In genomic region chr4:114684462-114684861, GRCh38 we compare ENCODE assay signal across 20 cellular contexts.
"Had no signal": no experiment of that assay in that cellular context is flagged by ENCODE, and none has a peak within 500 bp of the region (broad histone marks: within the 10 kb centered on the region; RNA-seq: fewer than 3 reads in every experiment).

No MANE protein-coding gene starts in this region.

- H3K9me3 Mint-ChIP-seq: memory B cell; natural killer cell; stimulated activated effector memory CD8-positive, alpha-beta T cell treated with anti-CD3 and anti-CD28 coated beads, Interleukin-12 subunit alpha, Interleukin-12 subunit beta, amount 100 ng/mL, for 72 hours had no signal

- ATAC-seq: left lobe of liver; natural killer cell; psoas muscle; right cardiac atrium; stimulated activated effector memory CD8-positive, alpha-beta T cell treated with anti-CD3 and anti-CD28 coated beads, Interleukin-12 subunit alpha, Interleukin-12 subunit beta, amount 100 ng/mL, for 72 hours had no signal

- H3K27ac ChIP-seq: ovary, psoas muscle, sigmoid colon, suprapubic skin, thyroid gland, vagina had no signal

- H3K27me3 Mint-ChIP-seq: memory B cell had no signal

- H3K4me1 Mint-ChIP-seq: natural killer cell; stimulated activated effector memory CD8-positive, alpha-beta T cell treated with anti-CD3 and anti-CD28 coated beads, Interleukin-12 subunit alpha, Interleukin-12 subunit beta, amount 100 ng/mL, for 72 hours had no signal

- H3K36me3 Mint-ChIP-seq: natural killer cell; stimulated activated effector memory CD8-positive, alpha-beta T cell treated with anti-CD3 and anti-CD28 coated beads, Interleukin-12 subunit alpha, Interleukin-12 subunit beta, amount 100 ng/mL, for 72 hours had no signal

- H3K27ac Mint-ChIP-seq: memory B cell; natural killer cell; stimulated activated effector memory CD8-positive, alpha-beta T cell treated with anti-CD3 and anti-CD28 coated beads, Interleukin-12 subunit alpha, Interleukin-12 subunit beta, amount 100 ng/mL, for 72 hours had no signal

- H3K4me3 ChIP-seq: lung, ovary, psoas muscle, sigmoid colon, suprapubic skin, thyroid gland, vagina had no signal

- DNase-seq: cortex of kidney; effector CD4-positive, alpha-beta T cell; head of caudate nucleus; natural killer cell; occipital lobe; ovary; right cardiac atrium; sigmoid colon; stimulated activated CD4-positive, alpha-beta T cell treated with anti-CD3 and anti-CD28 coated beads, Interleukin-2, amount 100 ng/mL, for 24 hours; stimulated activated CD4-positive, alpha-beta T cell treated with anti-CD3 and anti-CD28 coated beads, Interleukin-4, amount 100 ng/mL, for 24 hours; stimulated activated naive CD4-positive, alpha-beta T cell treated with Interleukin-2 at 50 U/mL for 16 hours; thyroid gland; trophoblast cell had no signal

- H3K4me3 Mint-ChIP-seq: memory B cell; natural killer cell; stimulated activated effector memory CD8-positive, alpha-beta T cell treated with anti-CD3 and anti-CD28 coated beads, Interleukin-12 subunit alpha, Interleukin-12 subunit beta, amount 100 ng/mL, for 72 hours had no signal
